In genomic region chr11:66263231-66263630, GRCh38 we compare ENCODE assay signal across 31 cellular contexts. TPM values are rescaled to one million over a fixed set of nuclear protein-coding genes. Genes with fewer than 3 reads are reported as not detected.
"Had no signal": no experiment of that assay in that cellular context is flagged by ENCODE, and none has a peak within 500 bp of the region (broad histone marks: within the 10 kb centered on the region; RNA-seq: fewer than 3 reads in every experiment).

No MANE protein-coding gene starts in this region.

- H3K27ac Mint-ChIP-seq: dendritic cell treated with granulocyte-macrophage colony-stimulating factor and Interleukin-4, amounts not matched to agents 40 ng/mL and 50 ng/mL, for 4 days; memory B cell; mesothelial cell of epicardium; natural killer cell treated with Interleukin-12 subunit alpha and Interleukin-12 subunit beta and Interleukin-15 and Interleukin-18, amount 100 ng/mL, for 72 hours had no signal

- H3K4me3 ChIP-seq: colonic mucosa, esophagus muscularis mucosa, gastroesophageal sphincter, heart left ventricle, hepatocyte, lung, mucosa of descending colon, ovary, psoas muscle, sigmoid colon, stomach, thyroid gland had no signal

- H3K9me3 Mint-ChIP-seq: dendritic cell treated with granulocyte-macrophage colony-stimulating factor and Interleukin-4, amounts not matched to agents 40 ng/mL and 50 ng/mL, for 4 days; memory B cell; mesothelial cell of epicardium; naive B cell; natural killer cell treated with Interleukin-12 subunit alpha and Interleukin-12 subunit beta and Interleukin-15 and Interleukin-18, amount 100 ng/mL, for 72 hours had no signal

- H3K27me3 ChIP-seq: colonic mucosa, esophagus muscularis mucosa, foreskin keratinocyte, gastroesophageal sphincter, heart left ventricle, hepatocyte, ovary, sigmoid colon, stomach, thyroid gland had no signal

- H3K27me3 Mint-ChIP-seq: memory B cell; naive B cell; natural killer cell treated with Interleukin-12 subunit alpha and Interleukin-12 subunit beta and Interleukin-15 and Interleukin-18, amount 100 ng/mL, for 72 hours had no signal

- DNase-seq: colonic mucosa; effector memory CD4-positive, alpha-beta T cell; foreskin keratinocyte; heart left ventricle; kidney; mucosa of descending colon; naive B cell; occipital lobe; ovary; posterior cingulate gyrus; sigmoid colon; stimulated activated naive CD4-positive, alpha-beta T cell treated with Interleukin-2 at 50 U/mL for 16 hours; stomach; thyroid gland; trophoblast cell had no signal

- ATAC-seq: foreskin keratinocyte; gastroesophageal sphincter; heart left ventricle; left lobe of liver; mucosa of descending colon; natural killer cell treated with Interleukin-12 subunit alpha and Interleukin-12 subunit beta and Interleukin-15 and Interleukin-18, amount 100 ng/mL, for 72 hours; psoas muscle; right cardiac atrium had no signal

- H2AFZ ChIP-seq: hepatocyte had no signal

- H3K36me3 ChIP-seq: colonic mucosa, ovary had no signal

- H3K4me2 ChIP-seq: hepatocyte had no signal

- H3K9me3 ChIP-seq: colonic mucosa, esophagus muscularis mucosa, gastroesophageal sphincter, heart left ventricle, mucosa of descending colon, ovary, psoas muscle, sigmoid colon, stomach, thyroid gland had no signal

- H3K27ac ChIP-seq: colonic mucosa, esophagus muscularis mucosa, foreskin keratinocyte, gastroesophageal sphincter, heart left ventricle, hepatocyte, ovary, psoas muscle, sigmoid colon, stomach, thyroid gland had no signal

- H3K4me3 Mint-ChIP-seq: dendritic cell treated with granulocyte-macrophage colony-stimulating factor and Interleukin-4, amounts not matched to agents 40 ng/mL and 50 ng/mL, for 4 days; memory B cell; mesothelial cell of epicardium; natural killer cell treated with Interleukin-12 subunit alpha and Interleukin-12 subunit beta and Interleukin-15 and Interleukin-18, amount 100 ng/mL, for 72 hours had no signal

- H3K4me1 ChIP-seq: foreskin keratinocyte had no signal

- H3K36me3 Mint-ChIP-seq: naive B cell had no signal

RNA-seq across cellular contexts. Expression of gene CNIH2, which starts 14.7 kb away (rescaled TPM):
- total RNA-seq: liver, psoas muscle, skeletal muscle tissue, stomach, subcutaneous adipose tissue, thyroid gland had no signal

RNA-seq across cellular contexts. Expression of gene TMEM151A, which starts 28.5 kb away (rescaled TPM):
- total RNA-seq: endothelial cell of umbilical vein; natural killer cell treated with Interleukin-12 subunit alpha and Interleukin-12 subunit beta and Interleukin-15 and Interleukin-18, amount 100 ng/mL, for 72 hours; psoas muscle; skeletal muscle tissue; subcutaneous adipose tissue had no signal
- polyA plus RNA-seq: endothelial cell of umbilical vein, fibroblast of lung had no signal
